ENCODE assay signal across 13 cellular contexts in genomic region chr6:42255050-42255449, GRCh38.
"Had no signal": no experiment of that assay in that cellular context is flagged by ENCODE, and none has a peak within 500 bp of the region (broad histone marks: within the 10 kb centered on the region; RNA-seq: fewer than 3 reads in every experiment).

No MANE protein-coding gene starts in this region.

- DNase-seq: activated B cell treated with CpG ODN at 0.5 μM for 24 hours; activated naive CD4-positive, alpha-beta T cell treated with anti-CD3 and anti-CD28 coated beads for 36 hours; activated naive CD8-positive, alpha-beta T cell treated with anti-CD3 and anti-CD28 coated beads, Interleukin-2, amount 50 U/mL, for 24 hours; hippocampal formation; kidney; left ventricle myocardium inferior; naive thymus-derived CD8-positive, alpha-beta T cell; posterior cingulate gyrus; stimulated activated CD4-positive, alpha-beta T cell treated with anti-CD3 and anti-CD28 coated beads, Interleukin-2, amount 100 ng/mL, for 48 hours; stimulated activated naive B cell treated with anti-CD40 and anti-IgM and Interleukin-4, amounts not matched to agents 10 μg/mL and 1 μg/mL and 100 μg/mL, for 72 hours; SW 1271 had no signal

- H3K9me3 Mint-ChIP-seq: activated B cell treated with CpG ODN at 0.5 μM for 24 hours; activated naive CD4-positive, alpha-beta T cell treated with anti-CD3 and anti-CD28 coated beads for 36 hours; activated naive CD8-positive, alpha-beta T cell treated with anti-CD3 and anti-CD28 coated beads, Interleukin-2, amount 50 U/mL, for 24 hours; naive thymus-derived CD8-positive, alpha-beta T cell; stimulated activated naive B cell treated with anti-CD40 and anti-IgM and Interleukin-4, amounts not matched to agents 10 μg/mL and 1 μg/mL and 100 μg/mL, for 72 hours had no signal

- H3K4me3 Mint-ChIP-seq: activated B cell treated with CpG ODN at 0.5 μM for 24 hours; activated naive CD4-positive, alpha-beta T cell treated with anti-CD3 and anti-CD28 coated beads for 36 hours; activated naive CD8-positive, alpha-beta T cell treated with anti-CD3 and anti-CD28 coated beads, Interleukin-2, amount 50 U/mL, for 24 hours; naive thymus-derived CD8-positive, alpha-beta T cell; stimulated activated naive B cell treated with anti-CD40 and anti-IgM and Interleukin-4, amounts not matched to agents 10 μg/mL and 1 μg/mL and 100 μg/mL, for 72 hours had no signal

- H3K27me3 Mint-ChIP-seq: activated B cell treated with CpG ODN at 0.5 μM for 24 hours; activated naive CD8-positive, alpha-beta T cell treated with anti-CD3 and anti-CD28 coated beads, Interleukin-2, amount 50 U/mL, for 24 hours; naive thymus-derived CD8-positive, alpha-beta T cell; stimulated activated naive B cell treated with anti-CD40 and anti-IgM and Interleukin-4, amounts not matched to agents 10 μg/mL and 1 μg/mL and 100 μg/mL, for 72 hours had no signal

- ATAC-seq: activated naive CD8-positive, alpha-beta T cell treated with anti-CD3 and anti-CD28 coated beads, Interleukin-2, amount 50 U/mL, for 24 hours; naive thymus-derived CD8-positive, alpha-beta T cell; stimulated activated naive B cell treated with anti-CD40 and anti-IgM and Interleukin-4, amounts not matched to agents 10 μg/mL and 1 μg/mL and 100 μg/mL, for 72 hours had no signal

- H3K27ac ChIP-seq: cardiac muscle cell, tibial nerve had no signal

- H3K9me3 ChIP-seq: left ventricle myocardium inferior, tibial nerve had no signal

- H3K27me3 ChIP-seq: cardiac muscle cell, tibial nerve had no signal

- H3K27ac Mint-ChIP-seq: activated B cell treated with CpG ODN at 0.5 μM for 24 hours; activated naive CD4-positive, alpha-beta T cell treated with anti-CD3 and anti-CD28 coated beads for 36 hours; activated naive CD8-positive, alpha-beta T cell treated with anti-CD3 and anti-CD28 coated beads, Interleukin-2, amount 50 U/mL, for 24 hours; stimulated activated naive B cell treated with anti-CD40 and anti-IgM and Interleukin-4, amounts not matched to agents 10 μg/mL and 1 μg/mL and 100 μg/mL, for 72 hours had no signal

- H3K4me1 Mint-ChIP-seq: activated B cell treated with CpG ODN at 0.5 μM for 24 hours; activated naive CD8-positive, alpha-beta T cell treated with anti-CD3 and anti-CD28 coated beads, Interleukin-2, amount 50 U/mL, for 24 hours; stimulated activated naive B cell treated with anti-CD40 and anti-IgM and Interleukin-4, amounts not matched to agents 10 μg/mL and 1 μg/mL and 100 μg/mL, for 72 hours had no signal

- H3K4me3 ChIP-seq: cardiac muscle cell, left ventricle myocardium inferior, tibial nerve had no signal
